8 cellular contexts compared by ENCODE assay signal in the genomic region with DNA sequence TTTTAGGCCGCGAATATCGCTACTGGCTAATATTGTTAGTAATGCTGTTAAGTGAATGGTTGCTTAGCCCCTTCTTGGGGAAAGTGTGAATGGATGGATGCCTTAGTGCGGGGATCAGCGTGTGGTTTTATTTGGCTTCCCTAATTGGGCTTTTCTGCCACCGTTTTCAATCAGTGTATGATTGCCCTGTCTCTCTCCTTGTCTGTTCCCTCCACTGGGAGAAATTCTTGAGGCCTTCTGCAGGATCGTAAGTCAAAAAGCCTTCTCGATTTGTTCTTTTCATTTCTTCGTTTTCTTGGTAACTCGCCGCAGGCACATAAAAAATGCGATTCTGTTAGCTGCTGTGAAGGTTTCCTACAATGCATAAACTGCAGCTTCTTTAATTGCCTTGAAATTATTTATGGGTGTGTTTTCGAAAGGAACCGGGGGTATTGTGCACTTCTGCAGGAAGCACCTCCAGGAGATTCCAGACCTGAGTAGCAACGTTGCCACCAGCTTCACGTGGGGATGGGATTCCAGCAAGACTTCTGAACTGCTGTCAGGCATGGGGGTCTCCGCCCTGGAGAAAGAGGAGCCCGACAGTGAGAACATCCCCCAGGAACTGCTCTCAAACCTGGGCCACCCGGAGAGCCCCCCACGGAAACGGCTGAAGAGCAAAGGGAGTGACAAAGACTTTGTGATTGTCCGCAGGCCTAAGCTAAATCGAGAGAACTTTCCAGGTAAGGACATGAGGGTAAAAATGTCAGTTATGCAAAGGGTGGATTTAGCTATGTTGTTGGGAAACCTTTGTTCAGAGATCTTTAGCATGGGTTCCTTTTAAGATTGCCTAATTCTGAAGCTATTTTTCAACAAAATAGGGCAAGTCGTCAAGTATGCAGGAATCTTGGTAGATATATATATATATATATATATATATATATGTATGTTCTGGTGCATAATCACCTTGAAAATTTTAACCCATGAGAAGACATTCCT. TPM values are rescaled to one million over a fixed set of nuclear protein-coding genes. Genes with fewer than 3 reads are reported as not detected.
A peak's percentile ranks its signal among the peaks of the same experiment; 100 is the strongest.
DNase-seq lines count a peak whose midpoint lies in the region; ATAC-seq, FAIRE-seq and TF ChIP-seq lines count a peak whose summit lies in the region.

No MANE protein-coding gene starts in this region.

- peaks cover 50% of the 10 kb centered on the region for H3K4me1 Mint-ChIP-seq in Caco-2 (ENCODE audit: low read depth, unreplicated experiment)

- H3K4me1 ChIP-seq in Caco-2 = peaks cover 59% of the 10 kb centered on the region
- peaks cover 33% of the 10 kb centered on the region for H3K4me1 ChIP-seq in mammary epithelial cell (ENCODE audit: insufficient read depth, low read length)
- H3K4me1 ChIP-seq in HepG2 (ENCODE audit: insufficient read depth, low read length) = peaks cover 73% of the 10 kb centered on the region
- peaks cover 0 to 54% (median 12%) of the 10 kb centered on the region in 4 donors for H3K4me1 ChIP-seq in tibial nerve

- in situ Hi-C loops in mammary epithelial cell (cut with MboI; ENCODE audit: low sequenced_read_pairs in 2 of 2) = no loop called here
- in situ Hi-C loops in HepG2 (cut with HindIII; ENCODE audit: extremely low pct_ligation_motif_present, low pct_unique_long_range_greater_than_20kb) = no loop called here

- H3K27me3 ChIP-seq in Caco-2 (replicated peaks; ENCODE audit: control insufficient read depth, insufficient read depth, low read length) = no peaks in the 10 kb centered on the region
- H3K27me3 ChIP-seq in mammary epithelial cell (ENCODE audit: insufficient read depth, low read length) = no peaks in the 10 kb centered on the region
- H3K27me3 ChIP-seq in HepG2 (ENCODE audit: control insufficient read depth in 1 of 2, insufficient read depth in 2 of 2, low read length in 2 of 2) = no peaks in the 10 kb centered on the region; a peak in 1 of 5 replicates
- no peaks in the 10 kb centered on the region for H3K27me3 ChIP-seq in tibial nerve

- TF ChIP-seq CTCF in Caco-2 (IDR thresholded peaks at IDR 0.05; ENCODE audit: insufficient read depth in 1 of 2, low read depth in 1 of 2, low read length in 1 of 2, severe bottlenecking in 1 of 2, unreplicated experiment in 1 of 2) = no peak
- TF ChIP-seq CTCF in mammary epithelial cell (conservative IDR thresholded peaks at IDR 0.05 in 1 of 2, IDR thresholded peaks at IDR 0.05 in 1 of 2; ENCODE audit: extremely low read depth in 1 of 2, insufficient read depth in 1 of 2, low read depth in 1 of 2, low read length in 2 of 2) = no peak
- no peak for TF ChIP-seq CTCF in HepG2 (CRISPR knock-in tag; IDR thresholded peaks at IDR 0.05)
- no peak for TF ChIP-seq CTCF in tibial nerve (IDR thresholded peaks at IDR 0.05)

- peak overlapping the region; percentile 93 for H2AFZ ChIP-seq in mammary epithelial cell (ENCODE audit: low read depth, low read length)
- peak overlapping the region; percentile 52 for H2AFZ ChIP-seq in HepG2 (ENCODE audit: low read length)

- POLR2A ChIA-PET in Caco-2 (lab: Charles Lee) = interaction anchor here (0.6 to 1.0 kb wide), 3 partner anchors 74 to 725 kb away, joined by 3 to 6 read pairs (median 4); no protein-coding TSS in a partner anchor
- POLR2A ChIA-PET in HepG2 (lab: Yijun Ruan, JAX) = interaction anchor here (1.4 to 4.5 kb wide), 8 partner anchors 9 to 89 kb away, joined by 3 to 57 read pairs (median 10); a partner anchor contains a TSS

- no peak for TF ChIP-seq POLR2A in HepG2 (IDR thresholded peaks at IDR 0.05; ENCODE audit: insufficient read depth in 1 of 2, low read depth in 2 of 2, low read length in 2 of 2)
- no peak for TF ChIP-seq POLR2A in tibial nerve (IDR thresholded peaks at IDR 0.05)

- intact Hi-C loops in Caco-2 (cut with micrococcal nuclease; ENCODE audit: unreplicated experiment) = loop anchor here (2.0 kb wide), 2 partner anchors 28 to 74 kb away; no protein-coding TSS in a partner anchor
- intact Hi-C loops in mammary epithelial cell (cut with micrococcal nuclease) = loop anchor here (5.0 kb wide), 1 partner anchor 730 kb away; no protein-coding TSS in a partner anchor
- intact Hi-C loops in HepG2 (cut with micrococcal nuclease; ENCODE audit: unreplicated experiment) = loop anchor here (1.0 to 10.0 kb wide), 5 partner anchors 28 to 1225 kb away; a partner anchor contains a TSS

- H3K4me3 ChIP-seq in Caco-2 (ENCODE audit: low read depth, low read length) = peak overlapping the region; percentile 98
- peak overlapping the region; percentile 67 to 91 (median 84) for H3K4me3 ChIP-seq in mammary epithelial cell (replicated peaks in 1 of 3; ENCODE audit: insufficient read depth in 1 of 3, low read depth in 2 of 3, low read length in 3 of 3)
- H3K4me3 ChIP-seq in HepG2 (replicated peaks in 1 of 3; ENCODE audit: insufficient read depth in 1 of 3, low read depth in 2 of 3, low read length in 3 of 3) = peak overlapping the region; percentile 69 to 90 (median 84)
- H3K4me3 ChIP-seq in tibial nerve = peak overlapping the region; percentile 62 to 97 (median 87)

- H3K27me3 Mint-ChIP-seq in Caco-2 (ENCODE audit: insufficient read depth, unreplicated experiment) = no peaks in the 10 kb centered on the region

- ATAC-seq in GM19438 (IDR thresholded peaks at IDR 0.05; ENCODE audit: low read depth, unreplicated experiment) = peak; percentile 7
- ATAC-seq in HepG2 = no peak
- ATAC-seq in HG03565 (IDR thresholded peaks at IDR 0.05; ENCODE audit: unreplicated experiment) = no peak

- TSS peak; percentile 70 for BruUV-seq in Caco-2 (replicated peaks; lab: Mats Ljungman, UMichigan)
- BruUV-seq in mammary epithelial cell (replicated peaks; lab: Mats Ljungman, UMichigan) = TSS peak; percentile 34
- TSS peak; percentile 65 for BruUV-seq in HepG2 (replicated peaks; lab: Mats Ljungman, UMichigan)

- no peak for TF ChIP-seq RAD21 in HepG2 (CRISPR knock-in tag; IDR thresholded peaks at IDR 0.05)

- peak overlapping the region; percentile 85 for H3K27ac Mint-ChIP-seq in Caco-2 (ENCODE audit: unreplicated experiment)

- H3K36me3 ChIP-seq in Caco-2 (ENCODE audit: control insufficient read depth, insufficient read depth, low read length) (peaks cover 6% of the 10 kb centered on the region; the same call in 1 of the 2 replicates), mammary epithelial cell (ENCODE audit: insufficient read depth, low read length) (peaks cover 3% of the 10 kb centered on the region), HepG2 (replicated peaks in 1 of 2; ENCODE audit: control insufficient read depth in 1 of 2, insufficient read depth in 2 of 2, low read length in 2 of 2) (peaks cover 3 to 29% of the 10 kb centered on the region in 2 experiments; a peak in 3 of 5 replicates), tibial nerve (peaks cover 0 to 36% (median 0%) of the 10 kb centered on the region in 3 donors)

- CTCF ChIA-PET in Caco-2 (lab: Charles Lee) = interaction anchor here (1.1 to 4.2 kb wide), 3 partner anchors 25 to 90 kb away, joined by 3 to 36 read pairs (median 3); a partner anchor contains a TSS
- CTCF ChIA-PET in mammary epithelial cell (lab: Charles Lee; ENCODE audit: low non-redundant PET) = interaction anchor here (1.2 kb wide), 1 partner anchor 73 kb away, joined by 6 read pairs; no protein-coding TSS in a partner anchor
- CTCF ChIA-PET in HepG2 (lab: Yijun Ruan, JAX; ENCODE audit: low intra/inter-chr PET ratio, low total read pairs) = no interaction called here

- under 1% methylated on average over 22 of the region's 24 CpGs for WGBS in mammary epithelial cell (ENCODE audit: low coverage, missing lambda C conversion rate)
- 2% methylated on average over 21 of the region's 24 CpGs for WGBS in HepG2 (ENCODE audit: low lambda C conversion rate)
- WGBS in tibial nerve, 2 donors = 2 to 4% methylated on average over 24 of the region's 24 CpGs

- H3K4me2 ChIP-seq in mammary epithelial cell (ENCODE audit: insufficient read depth, low read depth, low read length) = peak overlapping the region; percentile 83
- peak overlapping the region; percentile 99 for H3K4me2 ChIP-seq in HepG2 (ENCODE audit: low read depth, low read length)

- dilution Hi-C loops in mammary epithelial cell (cut with HindIII; ENCODE audit: low sequenced_read_pairs) = loop anchor here (5.0 kb wide), 1 partner anchor 65 kb away; no protein-coding TSS in a partner anchor

- H4K20me1 ChIP-seq in mammary epithelial cell (ENCODE audit: insufficient read depth, low read length) (no peaks in the 10 kb centered on the region), HepG2 (ENCODE audit: insufficient read depth, low read length) (no peaks in the 10 kb centered on the region)

- FAIRE-seq in HepG2 (lab: Jason Lieb, UNC) = no peak

- peak overlapping the region; percentile 52 for H3K27ac ChIP-seq in mammary epithelial cell (ENCODE audit: insufficient read depth, low read depth, low read length)
- H3K27ac ChIP-seq in HepG2 (ENCODE audit: extremely low read length, insufficient read depth, low read length) = peak overlapping the region; percentile 73
- H3K27ac ChIP-seq in tibial nerve = peak overlapping the region in 2 of 4 donors; percentile 9 to 83

- H3K9me3 ChIP-seq in Caco-2 (peaks cover 5% of the 10 kb centered on the region; the same call in 1 of the 2 replicates), mammary epithelial cell (replicated peaks; ENCODE audit: insufficient read depth, low read length) (no peaks in the 10 kb centered on the region), HepG2 (ENCODE audit: low read length) (no peaks in the 10 kb centered on the region), tibial nerve (no peaks in the 10 kb centered on the region)

- peak in 1 of 2 experiments; percentile 24 for DNase-seq in Caco-2
- peak; percentile 48 for DNase-seq in NCI-H526 treated with DMSO at 0.1 percent for 48 hours (lab: John Stamatoyannopoulos, UW)
- no peak for DNase-seq in mammary epithelial cell
- DNase-seq in HepG2 (ENCODE audit: low spot score) = no peak
- DNase-seq in tibial nerve (ENCODE audit: low spot score in 2 of 2) = no peak
- no peak for DNase-seq in stimulated activated CD8-positive, alpha-beta memory T cell treated with anti-CD3 and anti-CD28 coated beads, Interleukin-4, amount 100 ng/mL, for 48 hours

- H3K79me2 ChIP-seq in mammary epithelial cell (ENCODE audit: insufficient read depth, low read length) = peaks cover 61% of the 10 kb centered on the region
- H3K79me2 ChIP-seq in HepG2 (ENCODE audit: insufficient read depth, low read length) = peaks cover 47% of the 10 kb centered on the region

- peaks cover 57% of the 10 kb centered on the region for H3K36me3 Mint-ChIP-seq in Caco-2 (ENCODE audit: insufficient read depth, unreplicated experiment)

- peak overlapping the region; percentile 75 for H3K4me3 Mint-ChIP-seq in Caco-2 (ENCODE audit: unreplicated experiment)

- H3K9ac ChIP-seq in mammary epithelial cell (ENCODE audit: insufficient read depth, low read length) (peak overlapping the region; percentile 84), HepG2 (ENCODE audit: insufficient read depth, low read depth, low read length) (peak overlapping the region; percentile 87)

- TF ChIP-seq EP300 in HepG2 (IDR thresholded peaks at IDR 0.05; ENCODE audit: low read depth in 2 of 2, low read length in 2 of 2) (no peak), HepG2 (CRISPR knock-in tag; IDR thresholded peaks at IDR 0.05; ENCODE audit: borderline replicate concordance) (no peak), tibial nerve (IDR thresholded peaks at IDR 0.05) (no peak)

- peaks cover 9% of the 10 kb centered on the region for H3K9me3 Mint-ChIP-seq in Caco-2 (ENCODE audit: unreplicated experiment)

RNA-seq across cellular contexts. Expression of a gene that starts 0.7 kb away (rescaled TPM):
- 192 and 230 TPM in 2 replicates for total RNA-seq in Caco-2 (2022)
- total RNA-seq in mammary epithelial cell = 10 to 100 TPM; 39.3 to 53.3 TPM
- 29.4 TPM for polyA plus RNA-seq in mammary epithelial cell
- 80.3 TPM for polyA minus RNA-seq in mammary epithelial cell
- 84.1 and 121 TPM in 2 replicates for total RNA-seq in HepG2 (2016; rRNA removed; fragmentation: Illumina TruSeq; extraction: Trizol)
- total RNA-seq in HepG2 (2016; cell fraction: cytosol; rRNA removed; fragmentation: Illumina TruSeq; extraction: Trizol; ENCODE audit: low read depth) = 34.3 and 35.7 TPM in 2 replicates
- 83.8 and 119 TPM in 2 replicates for total RNA-seq in HepG2 (2016; cell fraction: insoluble cytoplasmic fraction; rRNA removed; fragmentation: Illumina TruSeq; extraction: Trizol)
- total RNA-seq in HepG2 (2016; cell fraction: membrane; rRNA removed; fragmentation: Illumina TruSeq; extraction: Trizol) = 103 and 105 TPM in 2 replicates
- 51.9 and 54.0 TPM in 2 replicates for total RNA-seq in HepG2 (2016; cell fraction: nucleus; rRNA removed; fragmentation: Illumina TruSeq; extraction: Trizol)
- 24.7 and 29.6 TPM in 2 replicates for polyA plus RNA-seq in HepG2 (2011; rRNA removed)
- 20.2 and 23.0 TPM in 2 replicates for polyA plus RNA-seq in HepG2 (2011; cell fraction: cytosol; rRNA removed)
- polyA plus RNA-seq in HepG2 (2011; cell fraction: nucleus; rRNA removed) = 19.4 and 21.5 TPM in 2 replicates
- polyA plus RNA-seq in HepG2 (2012) = 16.6 and 29.1 TPM in 2 replicates
- polyA plus RNA-seq in HepG2 (2016; cell fraction: cytosol; fragmentation: Illumina TruSeq; extraction: Trizol; ENCODE audit: low read depth) = 24.9 and 29.5 TPM in 2 replicates
- polyA plus RNA-seq in HepG2 (2016; cell fraction: insoluble cytoplasmic fraction; fragmentation: Illumina TruSeq; extraction: Trizol; ENCODE audit: low read depth) = 84.4 and 87.1 TPM in 2 replicates
- polyA plus RNA-seq in HepG2 (2016; cell fraction: membrane; fragmentation: Illumina TruSeq; extraction: Trizol; ENCODE audit: low read depth) = 49.9 and 54.3 TPM in 2 replicates
- 55.5 and 56.1 TPM in 2 replicates for polyA plus RNA-seq in HepG2 (2016; cell fraction: nucleus; fragmentation: Illumina TruSeq; extraction: Trizol; ENCODE audit: insufficient read depth, low read depth)
- polyA minus RNA-seq in HepG2 (2011; rRNA and poly(A)+ RNA removed; ENCODE audit: low replicate concordance) = 46.3 and 180 TPM in 2 replicates
- polyA minus RNA-seq in HepG2 (2011; cell fraction: cytosol; rRNA and poly(A)+ RNA removed) = 23.5 and 24.9 TPM in 2 replicates
- polyA minus RNA-seq in HepG2 (2011; cell fraction: nucleus; rRNA and poly(A)+ RNA removed) = 30.7 and 31.5 TPM in 2 replicates
- 10 to 100 TPM; 12.0 to 20.1 (median 14.7) TPM for total RNA-seq in tibial nerve

RNA-seq across cellular contexts. Expression of a gene that starts 0.9 kb away (rescaled TPM):
- total RNA-seq in Caco-2 (2022) (11.5 and 15.2 TPM in 2 replicates), mammary epithelial cell (10 to 100 TPM in 1 of 2 donors, 1 to 10 TPM in 1; 8.8 to 20.5 TPM), HepG2 (2016; rRNA removed; fragmentation: Illumina TruSeq; extraction: Trizol) (1.8 and 4.7 TPM in 2 replicates), tibial nerve (10 to 100 TPM in 3 of 4 donors, 1 to 10 TPM in 1; 9.0 to 29.7 (median 15.6) TPM)
- polyA plus RNA-seq in mammary epithelial cell (1.7 TPM), HepG2 (2011; rRNA removed) (2.0 TPM in 2 replicates)
- 4.2 TPM for polyA minus RNA-seq in mammary epithelial cell
- 0.51 and 0.88 TPM in 2 replicates for total RNA-seq in HepG2 (2016; cell fraction: cytosol; rRNA removed; fragmentation: Illumina TruSeq; extraction: Trizol; ENCODE audit: low read depth)
- 1.9 and 2.6 TPM in 2 replicates for total RNA-seq in HepG2 (2016; cell fraction: insoluble cytoplasmic fraction; rRNA removed; fragmentation: Illumina TruSeq; extraction: Trizol)
- 0.83 and 1.1 TPM in 2 replicates for total RNA-seq in HepG2 (2016; cell fraction: membrane; rRNA removed; fragmentation: Illumina TruSeq; extraction: Trizol)
- 6.0 and 7.7 TPM in 2 replicates for total RNA-seq in HepG2 (2016; cell fraction: nucleus; rRNA removed; fragmentation: Illumina TruSeq; extraction: Trizol)
- 0.43 and 0.82 TPM in 2 replicates for polyA plus RNA-seq in HepG2 (2011; cell fraction: cytosol; rRNA removed)
- 2.0 and 2.2 TPM in 2 replicates for polyA plus RNA-seq in HepG2 (2011; cell fraction: nucleus; rRNA removed)
- 2.1 and 2.8 TPM in 2 replicates for polyA plus RNA-seq in HepG2 (2012)
- 0.12 and 0.41 TPM in 2 replicates for polyA plus RNA-seq in HepG2 (2016; cell fraction: cytosol; fragmentation: Illumina TruSeq; extraction: Trizol; ENCODE audit: low read depth)
- 1.1 and 1.2 TPM in 2 replicates for polyA plus RNA-seq in HepG2 (2016; cell fraction: insoluble cytoplasmic fraction; fragmentation: Illumina TruSeq; extraction: Trizol; ENCODE audit: low read depth)
- 0.27 and 0.40 TPM in 2 replicates for polyA plus RNA-seq in HepG2 (2016; cell fraction: membrane; fragmentation: Illumina TruSeq; extraction: Trizol; ENCODE audit: low read depth)
- 4.2 and 5.2 TPM in 2 replicates for polyA plus RNA-seq in HepG2 (2016; cell fraction: nucleus; fragmentation: Illumina TruSeq; extraction: Trizol; ENCODE audit: insufficient read depth, low read depth)
- 3.3 and 13.6 TPM in 2 replicates for polyA minus RNA-seq in HepG2 (2011; rRNA and poly(A)+ RNA removed; ENCODE audit: low replicate concordance)
- polyA minus RNA-seq in HepG2 (2011; cell fraction: cytosol; rRNA and poly(A)+ RNA removed) = 2.8 and 4.0 TPM in 2 replicates
- polyA minus RNA-seq in HepG2 (2011; cell fraction: nucleus; rRNA and poly(A)+ RNA removed) = 6.8 and 9.4 TPM in 2 replicates
